In the genomic region with DNA sequence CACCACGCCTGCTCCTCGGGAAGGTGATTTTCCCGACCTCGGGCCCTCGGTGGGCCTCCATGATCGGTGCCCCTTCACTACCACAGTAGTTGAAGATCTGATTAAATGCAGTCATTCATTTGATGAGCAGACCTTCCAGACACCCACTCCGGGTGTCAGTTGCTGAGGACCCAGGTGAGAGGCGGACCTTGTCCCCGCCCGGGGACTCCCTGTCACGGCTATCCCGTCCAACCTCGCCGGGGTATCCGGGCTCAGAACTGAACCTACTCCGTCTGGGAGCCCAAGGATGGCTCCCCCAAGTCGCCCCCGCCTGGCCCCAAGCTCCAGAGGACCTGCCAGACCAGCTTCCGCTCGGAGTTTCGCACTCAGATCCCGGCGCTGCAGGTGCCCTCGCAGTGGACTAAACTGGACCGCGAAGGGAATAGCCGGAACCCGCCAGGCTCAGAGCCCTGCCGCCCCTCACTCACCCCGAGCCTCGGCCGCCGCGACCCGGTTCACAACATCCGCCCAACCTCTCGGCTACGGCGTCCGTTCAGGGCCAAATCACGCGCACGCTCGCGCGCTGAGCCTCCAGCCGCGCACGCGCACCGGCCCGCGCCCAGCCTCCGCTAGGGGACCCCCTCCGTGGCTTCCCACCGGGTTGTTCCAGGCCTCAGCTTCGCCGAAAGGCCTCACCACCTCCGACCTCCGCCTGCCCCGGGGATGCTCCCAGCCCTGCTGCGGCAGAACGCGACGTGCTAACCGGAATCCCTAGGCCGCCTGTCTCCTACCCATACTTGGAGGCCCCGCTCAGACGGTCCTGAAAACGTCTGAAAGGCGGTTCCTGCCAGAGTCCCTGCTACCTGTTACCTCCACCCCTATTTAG, we compare ENCODE assay signal across 1 cellular context.
TF ChIP-seq lines count a peak whose summit lies in the region.

No MANE protein-coding gene starts in this region.

TF ChIP-seq in K562, 482 proteins besides CTCF, POLR2A, EP300 and RAD21 (continued from another document and continues in another):
- peak; percentile 99 for TF ChIP-seq HMGN3 (IDR thresholded peaks at IDR 0.05; ENCODE audit: borderline replicate concordance, extremely low read depth, insufficient read length, low read depth, low read length)
- no peak for TF ChIP-seq BMI1 (IDR thresholded peaks at IDR 0.05; ENCODE audit: low read length)
- TF ChIP-seq FOXM1 (IDR thresholded peaks at IDR 0.05; ENCODE audit: low read depth) = no peak
- peak; percentile 99 for TF ChIP-seq FOXM1 (CRISPR knock-in tag; IDR thresholded peaks at IDR 0.05; ENCODE audit: low read depth)
- no peak for TF ChIP-seq ZNF584 (CRISPR knock-in tag; IDR thresholded peaks at IDR 0.05; ENCODE audit: low read depth)
- TF ChIP-seq KDM5B (IDR thresholded peaks at IDR 0.05; ENCODE audit: insufficient replicate concordance, low read depth, low read length) = peak; percentile 97
- peak; percentile 99 for TF ChIP-seq BRD4 (IDR thresholded peaks at IDR 0.05)
- TF ChIP-seq SLC30A9 (CRISPR knock-in tag; IDR thresholded peaks at IDR 0.05) = no peak
- TF ChIP-seq, protein P1, sequence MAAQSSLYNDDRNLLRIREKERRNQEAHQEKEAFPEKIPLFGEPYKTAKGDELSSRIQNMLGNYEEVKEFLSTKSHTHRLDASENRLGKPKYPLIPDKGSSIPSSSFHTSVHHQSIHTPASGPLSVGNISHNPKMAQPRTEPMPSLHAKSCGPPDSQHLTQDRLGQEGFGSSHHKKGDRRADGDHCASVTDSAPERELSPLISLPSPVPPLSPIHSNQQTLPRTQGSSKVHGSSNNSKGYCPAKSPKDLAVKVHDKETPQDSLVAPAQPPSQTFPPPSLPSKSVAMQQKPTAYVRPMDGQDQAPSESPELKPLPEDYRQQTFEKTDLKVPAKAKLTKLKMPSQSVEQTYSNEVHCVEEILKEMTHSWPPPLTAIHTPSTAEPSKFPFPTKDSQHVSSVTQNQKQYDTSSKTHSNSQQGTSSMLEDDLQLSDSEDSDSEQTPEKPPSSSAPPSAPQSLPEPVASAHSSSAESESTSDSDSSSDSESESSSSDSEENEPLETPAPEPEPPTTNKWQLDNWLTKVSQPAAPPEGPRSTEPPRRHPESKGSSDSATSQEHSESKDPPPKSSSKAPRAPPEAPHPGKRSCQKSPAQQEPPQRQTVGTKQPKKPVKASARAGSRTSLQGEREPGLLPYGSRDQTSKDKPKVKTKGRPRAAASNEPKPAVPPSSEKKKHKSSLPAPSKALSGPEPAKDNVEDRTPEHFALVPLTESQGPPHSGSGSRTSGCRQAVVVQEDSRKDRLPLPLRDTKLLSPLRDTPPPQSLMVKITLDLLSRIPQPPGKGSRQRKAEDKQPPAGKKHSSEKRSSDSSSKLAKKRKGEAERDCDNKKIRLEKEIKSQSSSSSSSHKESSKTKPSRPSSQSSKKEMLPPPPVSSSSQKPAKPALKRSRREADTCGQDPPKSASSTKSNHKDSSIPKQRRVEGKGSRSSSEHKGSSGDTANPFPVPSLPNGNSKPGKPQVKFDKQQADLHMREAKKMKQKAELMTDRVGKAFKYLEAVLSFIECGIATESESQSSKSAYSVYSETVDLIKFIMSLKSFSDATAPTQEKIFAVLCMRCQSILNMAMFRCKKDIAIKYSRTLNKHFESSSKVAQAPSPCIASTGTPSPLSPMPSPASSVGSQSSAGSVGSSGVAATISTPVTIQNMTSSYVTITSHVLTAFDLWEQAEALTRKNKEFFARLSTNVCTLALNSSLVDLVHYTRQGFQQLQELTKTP (IDR thresholded peaks at IDR 0.05; ENCODE audit: low read depth in 1 of 2, partially characterized antibody in 2 of 2) = peak in 1 of 2 experiments; percentile 13
- TF ChIP-seq RHOXF2B (CRISPR knock-in tag; conservative IDR thresholded peaks at IDR 0.05) = 0 out of 2 replicates have a peak, but pooled peaks have one; percentile 59
- TF ChIP-seq NUFIP1 (IDR thresholded peaks at IDR 0.05; ENCODE audit: partially characterized antibody) = no peak
- TF ChIP-seq SMARCC2 (IDR thresholded peaks at IDR 0.05; ENCODE audit: low read depth) = no peak
- TF ChIP-seq ELF4 (CRISPR knock-in tag; IDR thresholded peaks at IDR 0.05) = peak; percentile 83
- TF ChIP-seq, protein P2, sequence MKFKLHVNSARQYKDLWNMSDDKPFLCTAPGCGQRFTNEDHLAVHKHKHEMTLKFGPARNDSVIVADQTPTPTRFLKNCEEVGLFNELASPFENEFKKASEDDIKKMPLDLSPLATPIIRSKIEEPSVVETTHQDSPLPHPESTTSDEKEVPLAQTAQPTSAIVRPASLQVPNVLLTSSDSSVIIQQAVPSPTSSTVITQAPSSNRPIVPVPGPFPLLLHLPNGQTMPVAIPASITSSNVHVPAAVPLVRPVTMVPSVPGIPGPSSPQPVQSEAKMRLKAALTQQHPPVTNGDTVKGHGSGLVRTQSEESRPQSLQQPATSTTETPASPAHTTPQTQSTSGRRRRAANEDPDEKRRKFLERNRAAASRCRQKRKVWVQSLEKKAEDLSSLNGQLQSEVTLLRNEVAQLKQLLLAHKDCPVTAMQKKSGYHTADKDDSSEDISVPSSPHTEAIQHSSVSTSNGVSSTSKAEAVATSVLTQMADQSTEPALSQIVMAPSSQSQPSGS (CRISPR knock-in tag; IDR thresholded peaks at IDR 0.05) = no peak; the same call in 1 of the 2 replicates
- no peak for TF ChIP-seq FOXJ3 (CRISPR knock-in tag; IDR thresholded peaks at IDR 0.05)
- TF ChIP-seq, protein P3, sequence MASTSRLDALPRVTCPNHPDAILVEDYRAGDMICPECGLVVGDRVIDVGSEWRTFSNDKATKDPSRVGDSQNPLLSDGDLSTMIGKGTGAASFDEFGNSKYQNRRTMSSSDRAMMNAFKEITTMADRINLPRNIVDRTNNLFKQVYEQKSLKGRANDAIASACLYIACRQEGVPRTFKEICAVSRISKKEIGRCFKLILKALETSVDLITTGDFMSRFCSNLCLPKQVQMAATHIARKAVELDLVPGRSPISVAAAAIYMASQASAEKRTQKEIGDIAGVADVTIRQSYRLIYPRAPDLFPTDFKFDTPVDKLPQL (IDR thresholded peaks at IDR 0.05; ENCODE audit: extremely low read depth, insufficient read length) = no peak
- TF ChIP-seq E2F3 (CRISPR knock-in tag; IDR thresholded peaks at IDR 0.05) = 0 out of 2 replicates have a peak, but pooled peaks have one; percentile 87
- no peak for TF ChIP-seq ZNF23 (CRISPR knock-in tag; IDR thresholded peaks at IDR 0.05)
- TF ChIP-seq RUNX1 (IDR thresholded peaks at IDR 0.05; ENCODE audit: low read depth) = no peak
- no peak; the same call in 1 of the 2 replicates for TF ChIP-seq ZFP1 (CRISPR knock-in tag; IDR thresholded peaks at IDR 0.05)
- TF ChIP-seq, protein P4, sequence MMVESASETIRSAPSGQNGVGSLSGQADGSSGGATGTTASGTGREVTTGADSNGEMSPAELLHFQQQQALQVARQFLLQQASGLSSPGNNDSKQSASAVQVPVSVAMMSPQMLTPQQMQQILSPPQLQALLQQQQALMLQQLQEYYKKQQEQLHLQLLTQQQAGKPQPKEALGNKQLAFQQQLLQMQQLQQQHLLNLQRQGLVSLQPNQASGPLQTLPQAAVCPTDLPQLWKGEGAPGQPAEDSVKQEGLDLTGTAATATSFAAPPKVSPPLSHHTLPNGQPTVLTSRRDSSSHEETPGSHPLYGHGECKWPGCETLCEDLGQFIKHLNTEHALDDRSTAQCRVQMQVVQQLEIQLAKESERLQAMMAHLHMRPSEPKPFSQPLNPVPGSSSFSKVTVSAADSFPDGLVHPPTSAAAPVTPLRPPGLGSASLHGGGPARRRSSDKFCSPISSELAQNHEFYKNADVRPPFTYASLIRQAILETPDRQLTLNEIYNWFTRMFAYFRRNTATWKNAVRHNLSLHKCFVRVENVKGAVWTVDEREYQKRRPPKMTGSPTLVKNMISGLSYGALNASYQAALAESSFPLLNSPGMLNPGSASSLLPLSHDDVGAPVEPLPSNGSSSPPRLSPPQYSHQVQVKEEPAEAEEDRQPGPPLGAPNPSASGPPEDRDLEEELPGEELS (CRISPR knock-in tag; IDR thresholded peaks at IDR 0.05; ENCODE audit: borderline replicate concordance) = peak; percentile 50; the same call in 1 of the 2 replicates
- no peak for TF ChIP-seq BRF1 (IDR thresholded peaks at IDR 0.05; ENCODE audit: borderline replicate concordance, extremely low read depth, insufficient read length)
- TF ChIP-seq HNRNPH1 (optimal IDR thresholded peaks at IDR 0.05; ENCODE audit: low read depth, low read length) = no peak
- TF ChIP-seq MIER1 (IDR thresholded peaks at IDR 0.05; ENCODE audit: low read depth) = no peak
- TF ChIP-seq DIDO1 (tag; IDR thresholded peaks at IDR 0.05; ENCODE audit: low read depth) = peak; percentile 75; the same call in 1 of the 2 replicates
- TF ChIP-seq POLR2AphosphoS2 (IDR thresholded peaks at IDR 0.05; ENCODE audit: low read length) = peak; percentile 70; the same call in 1 of the 2 replicates
- no peak; the same call in 1 of the 2 replicates for TF ChIP-seq HNRNPL (IDR thresholded peaks at IDR 0.05; ENCODE audit: low read depth, low read length)
- peak; percentile 60 for TF ChIP-seq CREB1 (IDR thresholded peaks at IDR 0.05)
- peak; percentile 87 for TF ChIP-seq CREB1 (CRISPR knock-in tag; IDR thresholded peaks at IDR 0.05)
- peak; percentile 60; the same call in 1 of the 2 replicates for TF ChIP-seq ZNF707 (CRISPR knock-in tag; conservative IDR thresholded peaks at IDR 0.05)
- TF ChIP-seq, protein P5, sequence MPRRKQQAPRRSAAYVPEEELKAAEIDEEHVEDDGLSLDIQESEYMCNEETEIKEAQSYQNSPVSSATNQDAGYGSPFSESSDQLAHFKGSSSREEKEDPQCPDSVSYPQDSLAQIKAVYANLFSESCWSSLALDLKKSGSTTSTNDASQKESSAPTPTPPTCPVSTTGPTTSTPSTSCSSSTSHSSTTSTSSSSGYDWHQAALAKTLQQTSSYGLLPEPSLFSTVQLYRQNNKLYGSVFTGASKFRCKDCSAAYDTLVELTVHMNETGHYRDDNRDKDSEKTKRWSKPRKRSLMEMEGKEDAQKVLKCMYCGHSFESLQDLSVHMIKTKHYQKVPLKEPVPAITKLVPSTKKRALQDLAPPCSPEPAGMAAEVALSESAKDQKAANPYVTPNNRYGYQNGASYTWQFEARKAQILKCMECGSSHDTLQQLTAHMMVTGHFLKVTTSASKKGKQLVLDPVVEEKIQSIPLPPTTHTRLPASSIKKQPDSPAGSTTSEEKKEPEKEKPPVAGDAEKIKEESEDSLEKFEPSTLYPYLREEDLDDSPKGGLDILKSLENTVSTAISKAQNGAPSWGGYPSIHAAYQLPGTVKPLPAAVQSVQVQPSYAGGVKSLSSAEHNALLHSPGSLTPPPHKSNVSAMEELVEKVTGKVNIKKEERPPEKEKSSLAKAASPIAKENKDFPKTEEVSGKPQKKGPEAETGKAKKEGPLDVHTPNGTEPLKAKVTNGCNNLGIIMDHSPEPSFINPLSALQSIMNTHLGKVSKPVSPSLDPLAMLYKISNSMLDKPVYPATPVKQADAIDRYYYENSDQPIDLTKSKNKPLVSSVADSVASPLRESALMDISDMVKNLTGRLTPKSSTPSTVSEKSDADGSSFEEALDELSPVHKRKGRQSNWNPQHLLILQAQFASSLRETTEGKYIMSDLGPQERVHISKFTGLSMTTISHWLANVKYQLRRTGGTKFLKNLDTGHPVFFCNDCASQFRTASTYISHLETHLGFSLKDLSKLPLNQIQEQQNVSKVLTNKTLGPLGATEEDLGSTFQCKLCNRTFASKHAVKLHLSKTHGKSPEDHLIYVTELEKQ (CRISPR knock-in tag; IDR thresholded peaks at IDR 0.05) = peak; percentile 77; the same call in 1 of the 2 replicates
- TF ChIP-seq MXI1 (IDR thresholded peaks at IDR 0.05; ENCODE audit: low read depth, low read length) = peak; percentile 79
- no peak for TF ChIP-seq ZNF253 (CRISPR knock-in tag; conservative IDR thresholded peaks at IDR 0.05)
- no peak for TF ChIP-seq POLR3G (IDR thresholded peaks at IDR 0.05; ENCODE audit: extremely low read depth, insufficient read length, insufficient replicate concordance)
- TF ChIP-seq KLF1 (tag; IDR thresholded peaks at IDR 0.05) = peak; percentile 45; the same call in 1 of the 2 replicates
- TF ChIP-seq, protein P6, sequence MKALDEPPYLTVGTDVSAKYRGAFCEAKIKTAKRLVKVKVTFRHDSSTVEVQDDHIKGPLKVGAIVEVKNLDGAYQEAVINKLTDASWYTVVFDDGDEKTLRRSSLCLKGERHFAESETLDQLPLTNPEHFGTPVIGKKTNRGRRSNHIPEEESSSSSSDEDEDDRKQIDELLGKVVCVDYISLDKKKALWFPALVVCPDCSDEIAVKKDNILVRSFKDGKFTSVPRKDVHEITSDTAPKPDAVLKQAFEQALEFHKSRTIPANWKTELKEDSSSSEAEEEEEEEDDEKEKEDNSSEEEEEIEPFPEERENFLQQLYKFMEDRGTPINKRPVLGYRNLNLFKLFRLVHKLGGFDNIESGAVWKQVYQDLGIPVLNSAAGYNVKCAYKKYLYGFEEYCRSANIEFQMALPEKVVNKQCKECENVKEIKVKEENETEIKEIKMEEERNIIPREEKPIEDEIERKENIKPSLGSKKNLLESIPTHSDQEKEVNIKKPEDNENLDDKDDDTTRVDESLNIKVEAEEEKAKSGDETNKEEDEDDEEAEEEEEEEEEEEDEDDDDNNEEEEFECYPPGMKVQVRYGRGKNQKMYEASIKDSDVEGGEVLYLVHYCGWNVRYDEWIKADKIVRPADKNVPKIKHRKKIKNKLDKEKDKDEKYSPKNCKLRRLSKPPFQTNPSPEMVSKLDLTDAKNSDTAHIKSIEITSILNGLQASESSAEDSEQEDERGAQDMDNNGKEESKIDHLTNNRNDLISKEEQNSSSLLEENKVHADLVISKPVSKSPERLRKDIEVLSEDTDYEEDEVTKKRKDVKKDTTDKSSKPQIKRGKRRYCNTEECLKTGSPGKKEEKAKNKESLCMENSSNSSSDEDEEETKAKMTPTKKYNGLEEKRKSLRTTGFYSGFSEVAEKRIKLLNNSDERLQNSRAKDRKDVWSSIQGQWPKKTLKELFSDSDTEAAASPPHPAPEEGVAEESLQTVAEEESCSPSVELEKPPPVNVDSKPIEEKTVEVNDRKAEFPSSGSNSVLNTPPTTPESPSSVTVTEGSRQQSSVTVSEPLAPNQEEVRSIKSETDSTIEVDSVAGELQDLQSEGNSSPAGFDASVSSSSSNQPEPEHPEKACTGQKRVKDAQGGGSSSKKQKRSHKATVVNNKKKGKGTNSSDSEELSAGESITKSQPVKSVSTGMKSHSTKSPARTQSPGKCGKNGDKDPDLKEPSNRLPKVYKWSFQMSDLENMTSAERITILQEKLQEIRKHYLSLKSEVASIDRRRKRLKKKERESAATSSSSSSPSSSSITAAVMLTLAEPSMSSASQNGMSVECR (CRISPR knock-in tag; IDR thresholded peaks at IDR 0.05) = peak; percentile 92
- TF ChIP-seq ZNF431 (CRISPR knock-in tag; IDR thresholded peaks at IDR 0.05) = 0 out of 2 replicates have a peak, but pooled peaks have one; percentile 52
- TF ChIP-seq BCOR (IDR thresholded peaks at IDR 0.05) = peak; percentile 40; the same call in 1 of the 2 replicates
- TF ChIP-seq ZFPM2 (CRISPR knock-in tag; IDR thresholded peaks at IDR 0.05) = peak; percentile 13; the same call in 1 of the 2 replicates
- TF ChIP-seq, protein P7, sequence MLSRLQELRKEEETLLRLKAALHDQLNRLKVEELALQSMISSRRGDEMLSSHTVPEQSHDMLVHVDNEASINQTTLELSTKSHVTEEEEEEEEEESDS (CRISPR knock-in tag; IDR thresholded peaks at IDR 0.05) = no peak
- peak; percentile 96 for TF ChIP-seq SAP30 (IDR thresholded peaks at IDR 0.05; ENCODE audit: borderline replicate concordance, insufficient read depth, low read depth, low read length, poor library complexity, severe bottlenecking)
- peak; percentile 80 for TF ChIP-seq TAF1 (IDR thresholded peaks at IDR 0.05; ENCODE audit: control insufficient read depth, extremely low read depth, insufficient read depth, low read length, severe bottlenecking)
- TF ChIP-seq NEUROD1 (IDR thresholded peaks at IDR 0.05; ENCODE audit: borderline replicate concordance, low read depth, low read length, partially characterized antibody) = peak; percentile 96
